1 cellular context compared by ENCODE assay signal in genomic region chr18:12749136-12749535, GRCh38.
TF ChIP-seq lines count a peak whose summit lies in the region.

No MANE protein-coding gene starts in this region.

TF ChIP-seq in K562, 482 proteins besides CTCF, POLR2A, EP300 and RAD21:
- no peak for TF ChIP-seq ETS2 (tag; IDR thresholded peaks at IDR 0.05; ENCODE audit: borderline replicate concordance, poor library complexity, severe bottlenecking)
